8 cellular contexts compared by ENCODE assay signal in genomic region chr22:23305922-23306374, GRCh38.
DNase-seq lines count a peak whose midpoint lies in the region; ATAC-seq and TF ChIP-seq lines count a peak whose summit lies in the region.

No MANE protein-coding gene starts in this region.

- no peaks in the 10 kb centered on the region for H3K27me3 ChIP-seq in GM23248 (replicated peaks; ENCODE audit: insufficient read depth)
- H3K27me3 ChIP-seq in heart right ventricle: no peaks in the 10 kb centered on the region

- H3K4me1 ChIP-seq in GM23248 (ENCODE audit: insufficient read depth): peaks cover 24% of the 10 kb centered on the region
- peaks cover 10 to 26% (median 24%) of the 10 kb centered on the region in 9 donors for H3K4me1 ChIP-seq in heart right ventricle

- H3K9ac ChIP-seq in GM23248: no peak overlapping the region

- peak overlapping the region; percentile 57 for H3K27ac ChIP-seq in GM23248
- peak overlapping the region; percentile 63 to 88 (median 78) for H3K27ac ChIP-seq in heart right ventricle

- DNase-seq in GM23248: peak; percentile 69
- peak in 54 of 56 donors; percentile 19 to 92 (median 71) for DNase-seq in amygdala (lab: John Stamatoyannopoulos, UW)
- DNase-seq in heart right ventricle: peak; percentile 63 to 78
- no peak for DNase-seq in sciatic nerve (ENCODE audit: low spot score)
- no peak for DNase-seq in activated CD4-positive, alpha-beta T cell treated with anti-CD3 and anti-CD28 coated beads, Interleukin-2, amount 50 U/mL, for 1 hour
- DNase-seq in GM19240 (ENCODE audit: insufficient read length, low spot score): no peak

- WGBS in GM23248 (ENCODE audit: low coverage in 1 of 2, low lambda C conversion rate in 2 of 2, missing lambda C conversion rate in 2 of 2), 2 experiments: 62 to 74% methylated on average over 11 of the region's 11 CpGs
- WGBS in heart right ventricle, 2 donors: 27 to 35% methylated on average over 11 of the region's 11 CpGs

- peak overlapping the region; percentile 3 for H3K4me2 ChIP-seq in GM23248 (ENCODE audit: unreplicated experiment)

- no peaks in the 10 kb centered on the region for H3K36me3 ChIP-seq in GM23248 (ENCODE audit: low read depth)
- H3K36me3 ChIP-seq in heart right ventricle: peaks cover 0 to 25% (median 0%) of the 10 kb centered on the region in 9 donors

- H3F3A ChIP-seq in GM23248 (ENCODE audit: insufficient read depth): peaks cover 25% of the 10 kb centered on the region

- H3K4me3 ChIP-seq in GM23248 (no peak overlapping the region), heart right ventricle (peak overlapping the region in 1 of 10 donors; percentile 24)

- ATAC-seq in heart right ventricle (peak; percentile 74 to 96 (median 88)), sciatic nerve (peak; percentile 80), HG02623 (IDR thresholded peaks at IDR 0.05; ENCODE audit: unreplicated experiment) (no peak), HG03342 (IDR thresholded peaks at IDR 0.05; ENCODE audit: unreplicated experiment) (no peak)

- no peaks in the 10 kb centered on the region for H4K20me1 ChIP-seq in GM23248 (ENCODE audit: insufficient read depth)

- intact Hi-C loops in heart right ventricle (cut with DNase I) (loop anchor here in 2 of 10 donors (10.0 kb wide), 2 partner anchors 79 to 229 kb away; no protein-coding TSS in a partner anchor), sciatic nerve (cut with DNase I) (no loop called here)

- TF ChIP-seq CTCF in heart right ventricle (IDR thresholded peaks at IDR 0.05): no peak

- H3K9me3 ChIP-seq in GM23248 (ENCODE audit: low read depth): no peaks in the 10 kb centered on the region
- no peaks in the 10 kb centered on the region for H3K9me3 ChIP-seq in heart right ventricle

- in situ Hi-C loops in GM23248 (cut with MboI): no loop called here

- no peaks in the 10 kb centered on the region for H3K79me2 ChIP-seq in GM23248 (ENCODE audit: insufficient read depth)

- H2AFZ ChIP-seq in GM23248: no peak overlapping the region

- no peaks in the 10 kb centered on the region for H3K9me2 ChIP-seq in GM23248 (ENCODE audit: insufficient read depth)

Comparison
In these comparisons a context has a peak if more than half of its experiments do, and no peak if none do; other contexts are left out.
1. DNase-seq: peak in GM23248 (single experiment), amygdala (54 of 56) and heart right ventricle (2 of 2); none in sciatic nerve (single experiment), activated CD4-positive, alpha-beta T cell treated with anti-CD3 and anti-CD28 coated beads, Interleukin-2, amount 50 U/mL, for 1 hour (single experiment) and GM19240 (single experiment).
2. ATAC-seq: peak in heart right ventricle (8 of 8) and sciatic nerve (single experiment); none in HG02623 (single experiment) and HG03342 (single experiment).